ENCODE assay signal across 8 cellular contexts in the genomic region with DNA sequence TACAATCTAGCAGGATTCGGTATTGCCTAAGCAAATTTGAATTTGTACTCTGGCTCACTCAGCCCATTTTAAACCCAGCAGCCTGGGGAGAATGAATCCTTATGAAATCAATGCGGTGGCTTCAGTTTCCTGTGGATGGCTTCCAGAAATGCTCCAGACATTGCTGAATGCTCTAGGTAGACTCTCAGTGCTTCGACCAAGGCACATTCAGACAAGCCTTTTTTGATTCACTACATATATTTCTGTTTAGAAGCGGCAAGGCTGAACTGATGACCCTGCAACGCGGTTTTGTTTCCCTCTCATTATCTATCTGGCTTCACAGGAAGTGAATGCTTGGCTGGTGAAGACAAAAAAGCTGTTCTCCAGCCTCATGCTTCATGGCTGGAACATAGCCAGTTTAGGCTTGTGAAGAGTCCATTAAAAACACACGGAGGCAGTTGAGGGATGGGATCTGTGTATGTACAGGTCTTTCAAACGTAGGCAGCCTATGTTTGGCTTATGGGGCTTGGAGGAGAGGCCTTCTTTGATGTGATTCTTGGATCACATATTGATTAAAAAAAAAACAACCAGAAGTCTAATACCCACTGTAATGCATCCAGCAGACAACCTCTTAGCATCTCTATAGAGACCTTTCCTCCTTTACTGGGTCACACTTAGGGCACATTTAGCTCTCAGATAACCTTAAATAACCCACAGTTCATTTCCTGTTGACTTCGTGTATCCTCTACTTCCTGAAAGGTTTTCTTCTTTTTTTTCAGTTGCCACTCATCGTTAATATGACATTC.
A peak's percentile ranks its signal among the peaks of the same experiment; 100 is the strongest.
DNase-seq lines count a peak whose midpoint lies in the region; ATAC-seq and TF ChIP-seq lines count a peak whose summit lies in the region.

No MANE protein-coding gene starts in this region.

- H3K27ac ChIP-seq in C4-2B = peak overlapping the region; percentile 87; the same call in 1 of the 2 replicates
- peak overlapping the region; percentile 30 to 49 for H3K27ac ChIP-seq in right atrium auricular region
- H3K27ac ChIP-seq in gastrocnemius medialis = peak overlapping the region; percentile 17 to 61 (median 24)

- DNase-seq in GM19238 (ENCODE audit: insufficient read length, low spot score) (peak; percentile 16), NCI-H774 (lab: John Stamatoyannopoulos, UW) (peak; percentile 69), right atrium auricular region (ENCODE audit: low spot score) (peak; percentile 63), gastrocnemius medialis (peak; percentile 56 to 64), Calu3 (no peak)
- no peak for DNase-seq in activated naive CD8-positive, alpha-beta T cell treated with anti-CD3 and anti-CD28 coated beads, Interleukin-2, amount 50 U/mL, for 24 hours

- H3K4me1 Mint-ChIP-seq in activated naive CD8-positive, alpha-beta T cell treated with anti-CD3 and anti-CD28 coated beads, Interleukin-2, amount 50 U/mL, for 24 hours = peaks cover 74% of the 10 kb centered on the region
- peaks cover 61% of the 10 kb centered on the region for H3K4me1 Mint-ChIP-seq in Calu3 (ENCODE audit: low read depth, unreplicated experiment)

- H3K4me3 ChIP-seq in right atrium auricular region (no peak overlapping the region), gastrocnemius medialis (no peak overlapping the region)

- intact Hi-C loops in gastrocnemius medialis (cut with DNase I; ENCODE audit: low total_unique reads) (loop anchor here (5.0 kb wide), 2 partner anchors 70 to 185 kb away; no protein-coding TSS in a partner anchor), Calu3 (cut with micrococcal nuclease; ENCODE audit: unreplicated experiment) (loop anchor here (2.0 kb wide), 1 partner anchor 179 kb away; no protein-coding TSS in a partner anchor)

- H3K27me3 ChIP-seq in right atrium auricular region (no peaks in the 10 kb centered on the region), gastrocnemius medialis (no peaks in the 10 kb centered on the region)

- no peaks in the 10 kb centered on the region for H3K36me3 ChIP-seq in right atrium auricular region
- no peaks in the 10 kb centered on the region for H3K36me3 ChIP-seq in gastrocnemius medialis

- ATAC-seq in HG03378 (IDR thresholded peaks at IDR 0.05; ENCODE audit: unreplicated experiment) (peak; percentile 80), gastrocnemius medialis (peak; percentile 81 to 85)
- peak; percentile 61 for ATAC-seq in activated naive CD8-positive, alpha-beta T cell treated with anti-CD3 and anti-CD28 coated beads, Interleukin-2, amount 50 U/mL, for 24 hours

- H3K4me3 Mint-ChIP-seq in activated naive CD8-positive, alpha-beta T cell treated with anti-CD3 and anti-CD28 coated beads, Interleukin-2, amount 50 U/mL, for 24 hours = peak overlapping the region; percentile 48
- no peak overlapping the region for H3K4me3 Mint-ChIP-seq in Calu3 (ENCODE audit: low read depth, unreplicated experiment)

- H3K9me3 ChIP-seq in right atrium auricular region (no peaks in the 10 kb centered on the region), gastrocnemius medialis (no peaks in the 10 kb centered on the region)

- no peak for TF ChIP-seq POLR2A in gastrocnemius medialis (IDR thresholded peaks at IDR 0.05)

- peak overlapping the region; percentile 93 for H3K27ac Mint-ChIP-seq in activated naive CD8-positive, alpha-beta T cell treated with anti-CD3 and anti-CD28 coated beads, Interleukin-2, amount 50 U/mL, for 24 hours
- no peak overlapping the region for H3K27ac Mint-ChIP-seq in Calu3 (ENCODE audit: unreplicated experiment)

- TF ChIP-seq CTCF in C4-2B (conservative IDR thresholded peaks at IDR 0.05) (no peak), right atrium auricular region (IDR thresholded peaks at IDR 0.05) (no peak), gastrocnemius medialis (IDR thresholded peaks at IDR 0.05 in 4 of 5, conservative IDR thresholded peaks at IDR 0.05 in 1 of 5) (no peak), Calu3 (IDR thresholded peaks at IDR 0.05; ENCODE audit: unreplicated experiment) (no peak)

- H3K27me3 Mint-ChIP-seq in activated naive CD8-positive, alpha-beta T cell treated with anti-CD3 and anti-CD28 coated beads, Interleukin-2, amount 50 U/mL, for 24 hours = no peaks in the 10 kb centered on the region
- no peaks in the 10 kb centered on the region for H3K27me3 Mint-ChIP-seq in Calu3 (ENCODE audit: unreplicated experiment)

- in situ Hi-C loops in gastrocnemius medialis (cut with MboI; ENCODE audit: low sequenced_read_pairs in 4 of 4) = no loop called here

- H3K9me3 Mint-ChIP-seq in activated naive CD8-positive, alpha-beta T cell treated with anti-CD3 and anti-CD28 coated beads, Interleukin-2, amount 50 U/mL, for 24 hours = no peaks in the 10 kb centered on the region
- no peaks in the 10 kb centered on the region for H3K9me3 Mint-ChIP-seq in Calu3 (ENCODE audit: low read depth, unreplicated experiment)

- BruUV-seq in Calu3 (replicated peaks; lab: Mats Ljungman, UMichigan) = no TSS peak

- CTCF ChIA-PET in Calu3 (lab: Charles Lee) = interaction anchor here (0.7 to 0.9 kb wide), 2 partner anchors 16 to 18 kb away, joined by 3 to 4 read pairs; no protein-coding TSS in a partner anchor

- no peaks in the 10 kb centered on the region for H3K36me3 Mint-ChIP-seq in activated naive CD8-positive, alpha-beta T cell treated with anti-CD3 and anti-CD28 coated beads, Interleukin-2, amount 50 U/mL, for 24 hours (ENCODE audit: low read depth)
- H3K36me3 Mint-ChIP-seq in Calu3 (ENCODE audit: insufficient read depth, unreplicated experiment) = no peaks in the 10 kb centered on the region

- H3K4me1 ChIP-seq in right atrium auricular region (peaks cover 0 to 33% of the 10 kb centered on the region in 2 donors), gastrocnemius medialis (peaks cover 31 to 33% of the 10 kb centered on the region in 2 donors)

Comparison
In these comparisons a context has a peak if more than half of its experiments do, and no peak if none do; other contexts are left out.
1. H3K27ac ChIP-seq: peak in every context shown above with its lines; median percentile 87 in C4-2B; 40 in right atrium auricular region; 24 in gastrocnemius medialis.
2. DNase-seq: peak in GM19238 (single experiment), NCI-H774 (single experiment), right atrium auricular region (single experiment) and gastrocnemius medialis (2 of 2); none in activated naive CD8-positive, alpha-beta T cell treated with anti-CD3 and anti-CD28 coated beads, Interleukin-2, amount 50 U/mL, for 24 hours (single experiment) and Calu3 (single experiment).
3. Peak in every context shown above with its lines, with median percentiles within 50 percentile points of each other: ATAC-seq.